In genomic region chr16:66574081-66574480, GRCh38 we compare ENCODE assay signal across 23 cellular contexts. TPM values are rescaled to one million over a fixed set of nuclear protein-coding genes. Genes with fewer than 3 reads are reported as not detected.
"Had no signal": no experiment of that assay in that cellular context is flagged by ENCODE, and none has a peak within 500 bp of the region (broad histone marks: within the 10 kb centered on the region; RNA-seq: fewer than 3 reads in every experiment).

No MANE protein-coding gene starts in this region.

- DNase-seq: activated CD4-positive, alpha-beta memory T cell treated with anti-CD3 and anti-CD28 coated beads, Interleukin-2, amount 10 ng/mL, durations not matched to agents 7 days and 5 days; activated CD4-positive, alpha-beta T cell treated with anti-CD3 and anti-CD28 coated beads for 48 hours; activated CD4-positive, CD25-positive, alpha-beta regulatory T cell; activated gamma-delta T cell; activated naive CD4-positive, alpha-beta T cell treated with anti-CD3 and anti-CD28 coated beads, Interleukin-2, amount 50 U/mL, for 16 hours; activated naive CD8-positive, alpha-beta T cell treated with anti-CD3 and anti-CD28 coated beads, Interleukin-2, amount 50 U/mL, for 24 hours; activated T-cell treated with anti-CD3 and anti-CD28 coated beads for 4 hours; aorta; effector memory CD8-positive, alpha-beta T cell; esophagus squamous epithelium; heart left ventricle; left cardiac atrium; right lobe of liver; small intestine; stimulated activated CD4-positive, alpha-beta T cell treated with anti-CD3 and anti-CD28 coated beads, Interleukin-15, amount 100 ng/mL, for 24 hours; stimulated activated CD4-positive, alpha-beta T cell treated with anti-CD3 and anti-CD28 coated beads, Interleukin-2, amount 100 ng/mL, for 48 hours; stimulated activated CD8-positive, alpha-beta memory T cell treated with anti-CD3 and anti-CD28 coated beads, Interleukin-4, amount 100 ng/mL, for 48 hours; stimulated activated naive B cell treated with anti-CD40 and anti-IgM and Interleukin-4, amounts not matched to agents 10 μg/mL and 1 μg/mL and 100 μg/mL, for 72 hours; T-helper 1 cell; transverse colon; uterus had no signal

- H3K4me1 ChIP-seq: uterus had no signal

- H3K27ac ChIP-seq: esophagus squamous epithelium, gastroesophageal sphincter, heart left ventricle, right lobe of liver, transverse colon, uterus had no signal

- H3K36me3 ChIP-seq: esophagus squamous epithelium, gastroesophageal sphincter, heart left ventricle, right lobe of liver, transverse colon, uterus had no signal

- H3K9me3 ChIP-seq: esophagus squamous epithelium, gastroesophageal sphincter, heart left ventricle, right lobe of liver, transverse colon, uterus had no signal

- H3K4me3 ChIP-seq: esophagus squamous epithelium, gastroesophageal sphincter, heart left ventricle, right lobe of liver, transverse colon, uterus had no signal

RNA-seq across cellular contexts. Expression of gene CMTM2, which starts 5.2 kb away (rescaled TPM):
- total RNA-seq: dermis microvascular lymphatic vessel endothelial cell, esophagus squamous epithelium, gastroesophageal sphincter had no signal
- polyA plus RNA-seq: aorta, heart left ventricle had no signal
